ENCODE assay signal across 8 cellular contexts in the genomic region with DNA sequence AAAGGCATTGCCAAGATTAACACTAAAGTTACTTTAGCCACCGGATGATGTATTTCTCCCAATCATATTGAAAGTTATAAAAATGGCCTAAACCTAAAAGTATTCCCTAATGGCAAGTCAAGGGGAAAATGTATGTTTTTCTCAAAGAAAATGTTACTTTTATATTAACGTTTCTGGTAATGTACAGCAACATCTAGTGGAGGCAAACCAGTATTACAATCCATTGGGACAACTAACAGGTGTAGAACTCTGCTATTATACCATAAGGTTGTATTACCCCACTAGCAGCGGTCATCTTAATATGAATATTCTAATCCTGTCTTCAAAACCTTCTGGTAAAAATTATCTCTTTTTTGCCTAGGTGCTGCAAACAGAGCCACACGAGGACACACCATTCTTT.
DNase-seq lines count a peak whose midpoint lies in the region; ATAC-seq and TF ChIP-seq lines count a peak whose summit lies in the region.

No MANE protein-coding gene starts in this region.

- no peak overlapping the region for H2BK20ac ChIP-seq in H9 (ENCODE audit: low read depth, low read length, poor library complexity, severe bottlenecking)

- no peak overlapping the region for H3K56ac ChIP-seq in H9 (ENCODE audit: insufficient read length, low read depth, low read length)

- no peak overlapping the region for H3K4ac ChIP-seq in H9 (ENCODE audit: low read depth, low read length)

- no peaks in the 10 kb centered on the region for H3K23me2 ChIP-seq in H9 (ENCODE audit: insufficient read length, low read depth, low read length, poor library complexity, severe bottlenecking)

- H2BK15ac ChIP-seq in H9 (ENCODE audit: low read depth, low read length), result no peak overlapping the region

- no peaks in the 10 kb centered on the region for H3K79me2 ChIP-seq in H9 (ENCODE audit: insufficient read depth, low read length)

- H2BK12ac ChIP-seq in H9 (ENCODE audit: insufficient read length, low read depth, low read length), result no peak overlapping the region

- H4K8ac ChIP-seq in H9 (replicated peaks; ENCODE audit: insufficient read length, low read depth, low read length), result no peak overlapping the region

- H3K18ac ChIP-seq in H9 (ENCODE audit: insufficient read length, low read depth, low read length), result no peak overlapping the region

- no peaks in the 10 kb centered on the region for H3K79me1 ChIP-seq in H9 (ENCODE audit: insufficient read depth, low read depth, low read length, poor library complexity, severe bottlenecking)

- no peak overlapping the region for H2AK5ac ChIP-seq in H9 (ENCODE audit: insufficient read length, low read length)

- H3K27ac Mint-ChIP-seq in H9 (peak overlapping the region in 1 of 3 experiments; percentile 91; a peak in 1 of 7 replicates), type B pancreatic cell (no peak overlapping the region)

- no peaks in the 10 kb centered on the region for H3K4me1 ChIP-seq in H9 (ENCODE audit: insufficient read depth, low read length)

- no peak overlapping the region for H2AFZ ChIP-seq in H9 (ENCODE audit: low read length)

- H4K20me1 ChIP-seq in H9 (ENCODE audit: control insufficient read depth, insufficient read depth, insufficient read length), result no peaks in the 10 kb centered on the region

- no CpG with 5 or more reads among the region's 4 CpGs for WGBS in H9 (ENCODE audit: extremely low coverage, insufficient read length, low lambda C conversion rate)

- H3K14ac ChIP-seq in H9 (ENCODE audit: insufficient read depth, low read length), result no peak overlapping the region

- H3K23ac ChIP-seq in H9 (ENCODE audit: insufficient read length, low read depth, low read length), result no peak overlapping the region

- H4K5ac ChIP-seq in H9 (ENCODE audit: insufficient read length, low read depth, low read length), result no peak overlapping the region

- H3K9me3 Mint-ChIP-seq in H9 (peaks cover 44 to 58% of the 10 kb centered on the region in 2 experiments), type B pancreatic cell (no peaks in the 10 kb centered on the region)

- ATAC-seq in GM19452 (IDR thresholded peaks at IDR 0.05; ENCODE audit: unreplicated experiment) (no peak), HG02642 (IDR thresholded peaks at IDR 0.05; ENCODE audit: poor library complexity, unreplicated experiment) (no peak)

- no peak overlapping the region for H3K4me2 ChIP-seq in H9 (ENCODE audit: insufficient read depth, insufficient read length, low read length)

- H3K27ac ChIP-seq in H9 (ENCODE audit: insufficient read length, low read depth, low read length) (no peak overlapping the region), VCaP (no peak overlapping the region)

- H3K27me3 Mint-ChIP-seq in H9 (ENCODE audit: low read depth) (no peaks in the 10 kb centered on the region), type B pancreatic cell (no peaks in the 10 kb centered on the region)

- H3K36me3 Mint-ChIP-seq in H9 (ENCODE audit: insufficient read depth in 1 of 3, low read depth in 3 of 3), result peaks cover 0 to 13% (median 3%) of the 10 kb centered on the region in 3 experiments; a peak in 4 of 7 replicates
- H3K36me3 Mint-ChIP-seq in type B pancreatic cell, result no peaks in the 10 kb centered on the region

- H3K27me3 ChIP-seq in H9 (ENCODE audit: insufficient read depth, low read length), result no peaks in the 10 kb centered on the region

- H3K9ac ChIP-seq in H9 (ENCODE audit: extremely low read depth, insufficient read length, low read length), result no peak overlapping the region

- DNase-seq in A172 (ENCODE audit: low spot score), result peak; percentile 3
- no peak for DNase-seq in H9
- peak; percentile 59 for DNase-seq in inferior parietal cortex (ENCODE audit: extremely low spot score)
- no peak for DNase-seq in type B pancreatic cell (ENCODE audit: extremely low spot score, unreplicated experiment)
- DNase-seq in stimulated activated CD4-positive, alpha-beta T cell treated with anti-CD3 and anti-CD28 coated beads, Interleukin-4, amount 100 ng/mL, for 24 hours, result no peak

- no peak overlapping the region for H3T11ph ChIP-seq in H9 (ENCODE audit: low read length)

- H3K9me3 ChIP-seq in H9 (ENCODE audit: control insufficient read depth, low read depth, low read length), result peaks cover 15% of the 10 kb centered on the region

- no peak overlapping the region for H4K91ac ChIP-seq in H9 (ENCODE audit: insufficient read length, low read depth, low read length)

- H3K4me3 Mint-ChIP-seq in H9, result no peak overlapping the region
- H3K4me3 Mint-ChIP-seq in type B pancreatic cell, result no peak overlapping the region

- no peak overlapping the region for H2BK120ac ChIP-seq in H9 (ENCODE audit: low read depth, low read length, poor library complexity, severe bottlenecking)

- H2BK5ac ChIP-seq in H9 (ENCODE audit: insufficient read length, low read length), result no peak overlapping the region

- H3K4me1 Mint-ChIP-seq in H9 (peaks cover 16 to 21% of the 10 kb centered on the region in 2 experiments), type B pancreatic cell (ENCODE audit: unreplicated experiment) (peaks cover 6% of the 10 kb centered on the region)

- TF ChIP-seq CTCF in H9 (conservative IDR thresholded peaks at IDR 0.05) (peak; percentile 70), VCaP (conservative IDR thresholded peaks at IDR 0.05) (peak; percentile 74), type B pancreatic cell (conservative IDR thresholded peaks at IDR 0.05) (peak; percentile 73)

Comparison
In these comparisons a context has a peak if more than half of its experiments do, and no peak if none do; other contexts are left out.
1. DNase-seq: peak in A172 (single experiment) and inferior parietal cortex (single experiment); none in H9 (single experiment), type B pancreatic cell (single experiment) and stimulated activated CD4-positive, alpha-beta T cell treated with anti-CD3 and anti-CD28 coated beads, Interleukin-4, amount 100 ng/mL, for 24 hours (single experiment).
2. Peak in every context shown above with its lines, with median percentiles within 50 percentile points of each other: CTCF ChIP-seq.